ENCODE assay signal across 10 cellular contexts in the genomic region with DNA sequence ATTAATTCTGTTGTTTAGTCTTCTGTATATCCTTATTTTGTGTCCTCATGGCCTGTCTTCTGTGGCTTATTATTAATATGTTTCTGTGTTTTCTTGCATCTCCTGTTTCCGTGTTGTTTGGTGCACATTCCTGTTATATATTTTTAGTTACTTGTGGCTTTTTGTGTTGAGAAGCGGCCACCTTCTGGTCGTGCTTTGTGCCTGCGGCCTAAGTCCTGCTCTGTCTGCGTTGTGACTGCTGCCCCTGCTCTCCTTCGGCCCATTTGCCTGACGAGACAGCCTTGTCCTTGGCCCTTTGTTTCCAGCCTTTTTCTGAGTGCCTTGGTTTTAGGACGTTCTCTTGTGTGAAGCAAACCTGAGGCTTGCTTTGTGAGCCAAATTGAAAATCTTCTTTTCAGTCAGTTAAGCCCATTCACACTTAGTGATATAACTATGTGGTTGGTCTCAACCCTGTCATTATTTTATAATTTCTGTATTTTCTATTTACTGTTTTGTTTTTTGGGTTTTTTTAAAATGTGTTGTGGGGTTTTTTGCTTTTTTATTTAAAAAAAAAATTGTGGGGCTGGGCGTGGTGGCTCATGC. TPM values are rescaled to one million over a fixed set of nuclear protein-coding genes. Genes with fewer than 3 reads are reported as not detected.
DNase-seq lines count a peak whose midpoint lies in the region; ATAC-seq and TF ChIP-seq lines count a peak whose summit lies in the region.
"Had no signal": no experiment of that assay in that cellular context is flagged by ENCODE, and none has a peak within 500 bp of the region (broad histone marks: within the 10 kb centered on the region; RNA-seq: fewer than 3 reads in every experiment).

No MANE protein-coding gene starts in this region.

- H3K4me2 ChIP-seq in BLaER1 treated with 17β-estradiol and CSF1 and Interleukin-3, amounts not matched to agents 10 nM and 100 nM: peak overlapping the region; percentile 16 to 71 (median 53)

- peaks cover 0 to 59% (median 31%) of the 10 kb centered on the region in 11 experiments; a peak in 19 of 22 replicates for H4K20me1 ChIP-seq in BLaER1 treated with 17β-estradiol and CSF1 and Interleukin-3, amounts not matched to agents 10 nM and 100 nM

- no peak overlapping the region for H3K4me3 Mint-ChIP-seq in WTC11

- H3K36me3 Mint-ChIP-seq in WTC11: peaks cover 20% of the 10 kb centered on the region

- no peaks in the 10 kb centered on the region for H3K9me3 Mint-ChIP-seq in WTC11

- peak; percentile 49 for DNase-seq in H7
- no peak for DNase-seq in WTC11 (ENCODE audit: low spot score)
- DNase-seq in left kidney (ENCODE audit: low read depth, low spot score): peak; percentile 44
- no peak for DNase-seq in A172 (ENCODE audit: low spot score)
- DNase-seq: stimulated activated naive CD8-positive, alpha-beta T cell treated with anti-CD3 and anti-CD28 coated beads, Interleukin-15, Interleukin-2, amounts not matched to agents 100 U/mL and 50 U/mL, for 24 hours had no signal

- H3K27ac ChIP-seq in BLaER1 treated with 17β-estradiol and CSF1 and Interleukin-3, amounts not matched to agents 10 nM and 100 nM: peak overlapping the region in 4 of 11 experiments; percentile 8 to 32 (median 17); a peak in 3 of 22 replicates
- H3K27ac ChIP-seq: RWPE1 had no signal

- H3K27me3 ChIP-seq in BLaER1 treated with 17β-estradiol and CSF1 and Interleukin-3, amounts not matched to agents 10 nM and 100 nM: no peaks in the 10 kb centered on the region
- no peaks in the 10 kb centered on the region for H3K27me3 ChIP-seq in H7 (ENCODE audit: control insufficient read depth, insufficient read depth, low read length)

- no peak overlapping the region for H3K4me3 ChIP-seq in BLaER1 treated with 17β-estradiol and CSF1 and Interleukin-3, amounts not matched to agents 10 nM and 100 nM
- no peak overlapping the region for H3K4me3 ChIP-seq in H7 (ENCODE audit: insufficient read depth, low read depth, low read length)

- H3K9ac ChIP-seq in BLaER1 treated with 17β-estradiol and CSF1 and Interleukin-3, amounts not matched to agents 10 nM and 100 nM: peak overlapping the region in 9 of 11 experiments; percentile 2 to 52 (median 39); a peak in 7 of 22 replicates

- peaks cover 41 to 67% (median 56%) of the 10 kb centered on the region in 11 experiments for H3K36me3 ChIP-seq in BLaER1 treated with 17β-estradiol and CSF1 and Interleukin-3, amounts not matched to agents 10 nM and 100 nM
- peaks cover 5% of the 10 kb centered on the region for H3K36me3 ChIP-seq in H7 (replicated peaks; ENCODE audit: control insufficient read depth, insufficient read depth, low read length)

- POLR2A ChIA-PET in WTC11 (lab: Charles Lee): no interaction called here

- H3K27ac Mint-ChIP-seq in WTC11: peak overlapping the region; percentile 52; the same call in 1 of the 2 replicates

- peaks cover 0 to 8% (median 5%) of the 10 kb centered on the region in 11 experiments; a peak in 7 of 22 replicates for H3K9me3 ChIP-seq in BLaER1 treated with 17β-estradiol and CSF1 and Interleukin-3, amounts not matched to agents 10 nM and 100 nM (replicated peaks in 1 of 11)

- peaks cover 35 to 56% (median 49%) of the 10 kb centered on the region in 10 experiments for H3K4me1 ChIP-seq in BLaER1 treated with 17β-estradiol and CSF1 and Interleukin-3, amounts not matched to agents 10 nM and 100 nM

- ATAC-seq in WTC11 (peak; percentile 53; the same call in 1 of the 2 replicates), HG02763 (IDR thresholded peaks at IDR 0.05; ENCODE audit: unreplicated experiment) (no peak), GM19351 (IDR thresholded peaks at IDR 0.05; ENCODE audit: unreplicated experiment) (no peak), HG02938 (IDR thresholded peaks at IDR 0.05; ENCODE audit: unreplicated experiment) (no peak)
- ATAC-seq: stimulated activated naive CD8-positive, alpha-beta T cell treated with anti-CD3 and anti-CD28 coated beads, Interleukin-15, Interleukin-2, amounts not matched to agents 100 U/mL and 50 U/mL, for 24 hours had no signal

- TF ChIP-seq CTCF in WTC11 (IDR thresholded peaks at IDR 0.05): no peak

- no peaks in the 10 kb centered on the region for H3K4me1 Mint-ChIP-seq in WTC11

- CTCF ChIA-PET in WTC11 (lab: Charles Lee): no interaction called here

- H3K27me3 Mint-ChIP-seq in WTC11 (ENCODE audit: low read depth): no peaks in the 10 kb centered on the region

TF ChIP-seq in WTC11, 78 proteins besides CTCF, POLR2A, EP300 and RAD21:
- TF ChIP-seq ATF3 (CRISPR knock-in tag; conservative IDR thresholded peaks at IDR 0.05) (no peak), E2F1 (CRISPR knock-in tag; IDR thresholded peaks at IDR 0.05) (no peak), FOXJ3 (CRISPR knock-in tag; IDR thresholded peaks at IDR 0.05; ENCODE audit: borderline replicate concordance) (no peak), KAT7 (CRISPR knock-in tag; IDR thresholded peaks at IDR 0.05; ENCODE audit: borderline replicate concordance) (no peak), IRF2 (CRISPR knock-in tag; IDR thresholded peaks at IDR 0.05; ENCODE audit: borderline replicate concordance, low read depth) (no peak), GRHL2 (CRISPR knock-in tag; IDR thresholded peaks at IDR 0.05; ENCODE audit: insufficient replicate concordance, severe bottlenecking) (no peak), GABPB1 (CRISPR knock-in tag; IDR thresholded peaks at IDR 0.05) (no peak), CREB1 (CRISPR knock-in tag; IDR thresholded peaks at IDR 0.05) (no peak), MLX (CRISPR knock-in tag; IDR thresholded peaks at IDR 0.05) (no peak), OVOL2 (CRISPR knock-in tag; IDR thresholded peaks at IDR 0.05; ENCODE audit: borderline replicate concordance) (no peak), NR3C1 (CRISPR knock-in tag; conservative IDR thresholded peaks at IDR 0.05; ENCODE audit: low read depth) (no peak)

RNA-seq across cellular contexts. Expression of gene TNIP2, which starts 43.8 kb away (rescaled TPM):
- 44.6 and 51.3 TPM in 2 replicates for total RNA-seq in H7 (2014; rRNA removed; shearing (Covaris generic))
- total RNA-seq in WTC11 (2021): 39.3 to 44.4 TPM (median 41.5 TPM) in 3 replicates
- total RNA-seq in A172 (2014; rRNA removed; shearing (Covaris generic)): 67.5 and 74.0 TPM in 2 replicates

Comparison
In these comparisons a context has a peak if more than half of its experiments do, and no peak if none do; other contexts are left out.
1. DNase-seq: peak in H7 (single experiment) and left kidney (single experiment); none in WTC11 (single experiment) and A172 (single experiment).